In the genomic region with DNA sequence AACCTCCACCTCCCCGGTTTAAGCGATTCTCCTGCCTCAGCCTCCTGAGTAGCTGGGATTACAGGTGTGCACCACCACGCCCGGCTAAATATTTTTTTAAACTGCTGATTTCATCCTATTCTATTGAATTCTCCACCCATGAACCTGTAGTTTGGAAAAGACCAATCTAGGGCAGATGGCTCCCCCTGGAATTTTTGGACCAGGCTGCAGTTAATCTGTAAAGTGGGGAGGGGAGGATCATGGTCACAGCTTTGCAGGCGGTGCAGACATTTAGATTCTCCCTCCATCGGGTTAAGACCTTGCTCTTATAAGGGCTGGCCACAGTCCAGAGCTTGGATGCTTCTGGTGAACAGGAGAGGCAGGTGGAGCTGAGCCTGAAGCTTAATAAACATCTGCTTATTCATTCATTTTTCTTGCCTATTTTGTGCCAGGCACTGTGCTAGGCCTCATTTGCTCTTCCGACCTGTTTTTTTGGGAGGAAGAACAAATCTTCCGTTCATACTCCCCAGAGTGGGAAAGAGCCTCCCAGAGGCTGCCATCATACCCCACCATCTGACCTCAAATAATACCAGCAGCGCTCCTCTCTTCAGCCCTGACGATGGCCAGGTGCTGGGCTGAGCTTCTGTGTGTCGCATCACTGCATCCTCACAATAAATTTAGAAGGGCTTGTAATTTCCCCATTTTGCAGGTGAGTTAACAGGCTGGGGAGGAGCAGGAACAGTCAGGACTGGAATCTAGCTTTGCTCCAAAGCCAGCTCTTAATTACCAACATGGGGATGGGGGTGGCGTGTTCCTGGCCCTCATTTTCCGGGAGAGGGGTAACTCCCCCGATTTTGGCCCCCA, we compare ENCODE assay signal across 1 cellular context.
TF ChIP-seq lines count a peak whose summit lies in the region.

No MANE protein-coding gene starts in this region.

TF ChIP-seq in K562, 482 proteins besides CTCF, POLR2A, EP300 and RAD21 (continued from another document):
- TF ChIP-seq GABPB1 (CRISPR knock-in tag; IDR thresholded peaks at IDR 0.05) = 0 out of 2 replicates have a peak, but pooled peaks have one; percentile 4
- no peak for TF ChIP-seq SMARCA4 (IDR thresholded peaks at IDR 0.05)
- TF ChIP-seq, protein P1, sequence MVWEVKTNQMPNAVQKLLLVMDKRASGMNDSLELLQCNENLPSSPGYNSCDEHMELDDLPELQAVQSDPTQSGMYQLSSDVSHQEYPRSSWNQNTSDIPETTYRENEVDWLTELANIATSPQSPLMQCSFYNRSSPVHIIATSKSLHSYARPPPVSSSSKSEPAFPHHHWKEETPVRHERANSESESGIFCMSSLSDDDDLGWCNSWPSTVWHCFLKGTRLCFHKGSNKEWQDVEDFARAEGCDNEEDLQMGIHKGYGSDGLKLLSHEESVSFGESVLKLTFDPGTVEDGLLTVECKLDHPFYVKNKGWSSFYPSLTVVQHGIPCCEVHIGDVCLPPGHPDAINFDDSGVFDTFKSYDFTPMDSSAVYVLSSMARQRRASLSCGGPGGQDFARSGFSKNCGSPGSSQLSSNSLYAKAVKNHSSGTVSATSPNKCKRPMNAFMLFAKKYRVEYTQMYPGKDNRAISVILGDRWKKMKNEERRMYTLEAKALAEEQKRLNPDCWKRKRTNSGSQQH (CRISPR knock-in tag; IDR thresholded peaks at IDR 0.05) = no peak
- TF ChIP-seq, protein P2, sequence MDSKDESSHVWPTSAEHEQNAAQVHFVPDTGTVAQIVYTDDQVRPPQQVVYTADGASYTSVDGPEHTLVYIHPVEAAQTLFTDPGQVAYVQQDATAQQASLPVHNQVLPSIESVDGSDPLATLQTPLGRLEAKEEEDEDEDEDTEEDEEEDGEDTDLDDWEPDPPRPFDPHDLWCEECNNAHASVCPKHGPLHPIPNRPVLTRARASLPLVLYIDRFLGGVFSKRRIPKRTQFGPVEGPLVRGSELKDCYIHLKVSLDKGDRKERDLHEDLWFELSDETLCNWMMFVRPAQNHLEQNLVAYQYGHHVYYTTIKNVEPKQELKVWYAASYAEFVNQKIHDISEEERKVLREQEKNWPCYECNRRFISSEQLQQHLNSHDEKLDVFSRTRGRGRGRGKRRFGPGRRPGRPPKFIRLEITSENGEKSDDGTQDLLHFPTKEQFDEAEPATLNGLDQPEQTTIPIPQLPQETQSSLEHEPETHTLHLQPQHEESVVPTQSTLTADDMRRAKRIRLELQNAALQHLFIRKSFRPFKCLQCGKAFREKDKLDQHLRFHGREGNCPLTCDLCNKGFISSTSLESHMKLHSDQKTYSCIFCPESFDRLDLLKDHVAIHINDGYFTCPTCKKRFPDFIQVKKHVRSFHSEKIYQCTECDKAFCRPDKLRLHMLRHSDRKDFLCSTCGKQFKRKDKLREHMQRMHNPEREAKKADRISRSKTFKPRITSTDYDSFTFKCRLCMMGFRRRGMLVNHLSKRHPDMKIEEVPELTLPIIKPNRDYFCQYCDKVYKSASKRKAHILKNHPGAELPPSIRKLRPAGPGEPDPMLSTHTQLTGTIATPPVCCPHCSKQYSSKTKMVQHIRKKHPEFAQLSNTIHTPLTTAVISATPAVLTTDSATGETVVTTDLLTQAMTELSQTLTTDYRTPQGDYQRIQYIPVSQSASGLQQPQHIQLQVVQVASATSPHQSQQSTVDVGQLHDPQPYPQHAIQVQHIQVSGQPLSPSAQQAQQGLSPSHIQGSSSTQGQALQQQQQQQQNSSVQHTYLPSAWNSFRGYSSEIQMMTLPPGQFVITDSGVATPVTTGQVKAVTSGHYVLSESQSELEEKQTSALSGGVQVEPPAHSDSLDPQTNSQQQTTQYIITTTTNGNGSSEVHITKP (IDR thresholded peaks at IDR 0.05; ENCODE audit: partially characterized antibody) = peak; percentile 69
